Comparison of ENCODE assay signal across 1 cellular context in the genomic region with DNA sequence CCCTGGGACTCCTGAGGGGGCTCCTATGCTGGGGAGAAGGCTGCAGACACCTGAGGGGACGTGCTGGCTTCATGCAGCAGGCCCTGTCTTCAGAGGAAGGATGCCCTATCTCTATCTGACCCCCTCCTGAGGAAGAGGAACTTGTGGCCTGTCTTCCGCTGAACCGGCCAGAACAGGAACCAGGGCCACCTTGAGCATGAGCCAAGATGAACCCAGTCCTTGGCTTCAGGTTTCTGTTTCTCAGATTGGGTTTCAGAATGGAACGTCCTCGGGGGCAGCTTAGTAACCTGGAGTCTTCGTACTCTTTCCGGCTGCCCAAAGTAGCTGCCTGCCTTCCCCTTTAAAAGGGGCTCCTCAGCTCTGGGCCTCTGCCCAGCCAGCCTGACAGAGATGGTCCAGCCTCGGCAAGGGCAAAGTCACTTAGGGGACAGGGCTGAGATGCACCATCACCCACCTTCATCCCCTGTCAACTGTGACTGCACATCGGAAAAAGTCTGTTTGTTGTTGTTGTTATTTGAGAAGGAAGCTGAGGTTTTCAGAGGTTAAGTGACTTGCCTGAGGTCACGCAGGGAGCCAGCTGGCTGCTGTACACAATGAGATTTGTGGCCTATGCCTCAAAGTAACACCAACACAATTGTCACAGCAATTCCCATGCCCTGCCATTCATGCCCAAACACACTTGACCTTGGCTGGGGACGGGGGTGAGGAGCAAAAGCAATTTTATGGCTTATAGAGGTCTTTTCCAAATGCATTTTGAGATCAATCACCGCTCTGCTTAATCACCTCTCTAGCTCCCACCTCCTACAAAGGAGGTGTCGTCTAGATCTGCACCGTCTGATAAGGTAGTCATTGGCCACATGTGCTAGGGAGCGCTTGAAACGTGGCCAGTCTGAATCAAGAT.
A peak's percentile ranks its signal among the peaks of the same experiment; 100 is the strongest.
TF ChIP-seq lines count a peak whose summit lies in the region.

No MANE protein-coding gene starts in this region.

TF ChIP-seq in HepG2, 621 proteins besides CTCF, POLR2A, EP300 and RAD21:
- TF ChIP-seq ZNF616 (CRISPR knock-in tag; IDR thresholded peaks at IDR 0.05; ENCODE audit: low read depth) (no peak), TGIF2 (CRISPR knock-in tag; IDR thresholded peaks at IDR 0.05) (no peak), TEAD2 (CRISPR knock-in tag; IDR thresholded peaks at IDR 0.05) (no peak), RARA (CRISPR knock-in tag; IDR thresholded peaks at IDR 0.05) (peak; percentile 45), FOXA3 (CRISPR knock-in tag; IDR thresholded peaks at IDR 0.05) (0 out of 2 replicates have a peak, but pooled peaks have one; percentile 21), ZNF501 (CRISPR knock-in tag; IDR thresholded peaks at IDR 0.05) (no peak), GPN1 (CRISPR knock-in tag; IDR thresholded peaks at IDR 0.05; ENCODE audit: borderline replicate concordance) (no peak), NCOA5 (CRISPR knock-in tag; IDR thresholded peaks at IDR 0.05) (no peak), POLR2AphosphoS2 (IDR thresholded peaks at IDR 0.05; ENCODE audit: low read depth, low read length) (no peak), CAMTA2 (CRISPR knock-in tag; IDR thresholded peaks at IDR 0.05; ENCODE audit: borderline replicate concordance) (no peak), ZNF605 (CRISPR knock-in tag; IDR thresholded peaks at IDR 0.05) (no peak), ZNF746 (CRISPR knock-in tag; IDR thresholded peaks at IDR 0.05) (no peak), RBFOX2 (IDR thresholded peaks at IDR 0.05; ENCODE audit: low read depth, low read length) (no peak), RFX3 (CRISPR knock-in tag; IDR thresholded peaks at IDR 0.05) (no peak), STAT5B (CRISPR knock-in tag; IDR thresholded peaks at IDR 0.05) (no peak), CHCHD3 (CRISPR knock-in tag; IDR thresholded peaks at IDR 0.05) (no peak), GLI4 (CRISPR knock-in tag; IDR thresholded peaks at IDR 0.05; ENCODE audit: borderline replicate concordance) (no peak), PHF21A (CRISPR knock-in tag; IDR thresholded peaks at IDR 0.05) (no peak), NAIF1 (CRISPR knock-in tag; IDR thresholded peaks at IDR 0.05; ENCODE audit: borderline replicate concordance) (no peak), FOXP1 (IDR thresholded peaks at IDR 0.05) (no peak), FOXP1 (CRISPR knock-in tag; IDR thresholded peaks at IDR 0.05) (0 out of 2 replicates have a peak, but pooled peaks have one; percentile 7), ZNF562 (CRISPR knock-in tag; IDR thresholded peaks at IDR 0.05; ENCODE audit: borderline replicate concordance) (no peak), ZNF543 (CRISPR knock-in tag; IDR thresholded peaks at IDR 0.05) (no peak), HDAC6 (IDR thresholded peaks at IDR 0.05; ENCODE audit: low read depth, low read length) (no peak), SRF (IDR thresholded peaks at IDR 0.05; ENCODE audit: low read depth, low read length) (no peak)
- TF ChIP-seq, protein P1, sequence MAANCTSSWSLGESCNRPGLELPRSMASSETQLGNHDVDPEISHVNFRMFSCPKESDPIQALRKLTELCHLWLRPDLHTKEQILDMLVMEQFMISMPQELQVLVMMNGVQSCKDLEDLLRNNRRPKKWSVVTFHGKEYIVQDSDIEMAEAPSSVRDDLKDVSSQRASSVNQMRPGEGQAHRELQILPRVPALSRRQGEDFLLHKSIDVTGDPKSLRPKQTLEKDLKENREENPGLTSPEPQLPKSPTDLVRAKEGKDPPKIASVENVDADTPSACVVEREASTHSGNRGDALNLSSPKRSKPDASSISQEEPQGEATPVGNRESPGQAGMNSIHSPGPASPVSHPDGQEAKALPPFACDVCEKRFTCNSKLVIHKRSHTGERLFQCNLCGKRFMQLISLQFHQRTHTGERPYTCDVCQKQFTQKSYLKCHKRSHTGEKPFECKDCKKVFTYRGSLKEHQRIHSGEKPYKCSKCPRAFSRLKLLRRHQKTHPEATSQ (CRISPR knock-in tag; IDR thresholded peaks at IDR 0.05; ENCODE audit: borderline replicate concordance), result no peak
- TF ChIP-seq, protein P2, sequence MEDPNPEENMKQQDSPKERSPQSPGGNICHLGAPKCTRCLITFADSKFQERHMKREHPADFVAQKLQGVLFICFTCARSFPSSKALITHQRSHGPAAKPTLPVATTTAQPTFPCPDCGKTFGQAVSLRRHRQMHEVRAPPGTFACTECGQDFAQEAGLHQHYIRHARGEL (CRISPR knock-in tag; IDR thresholded peaks at IDR 0.05), result no peak
- TF ChIP-seq, protein P3, sequence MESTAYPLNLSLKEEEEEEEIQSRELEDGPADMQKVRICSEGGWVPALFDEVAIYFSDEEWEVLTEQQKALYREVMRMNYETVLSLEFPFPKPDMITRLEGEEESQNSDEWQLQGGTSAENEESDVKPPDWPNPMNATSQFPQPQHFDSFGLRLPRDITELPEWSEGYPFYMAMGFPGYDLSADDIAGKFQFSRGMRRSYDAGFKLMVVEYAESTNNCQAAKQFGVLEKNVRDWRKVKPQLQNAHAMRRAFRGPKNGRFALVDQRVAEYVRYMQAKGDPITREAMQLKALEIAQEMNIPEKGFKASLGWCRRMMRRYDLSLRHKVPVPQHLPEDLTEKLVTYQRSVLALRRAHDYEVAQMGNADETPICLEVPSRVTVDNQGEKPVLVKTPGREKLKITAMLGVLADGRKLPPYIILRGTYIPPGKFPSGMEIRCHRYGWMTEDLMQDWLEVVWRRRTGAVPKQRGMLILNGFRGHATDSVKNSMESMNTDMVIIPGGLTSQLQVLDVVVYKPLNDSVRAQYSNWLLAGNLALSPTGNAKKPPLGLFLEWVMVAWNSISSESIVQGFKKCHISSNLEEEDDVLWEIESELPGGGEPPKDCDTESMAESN (CRISPR knock-in tag; conservative IDR thresholded peaks at IDR 0.05), result no peak
- TF ChIP-seq, protein P4, sequence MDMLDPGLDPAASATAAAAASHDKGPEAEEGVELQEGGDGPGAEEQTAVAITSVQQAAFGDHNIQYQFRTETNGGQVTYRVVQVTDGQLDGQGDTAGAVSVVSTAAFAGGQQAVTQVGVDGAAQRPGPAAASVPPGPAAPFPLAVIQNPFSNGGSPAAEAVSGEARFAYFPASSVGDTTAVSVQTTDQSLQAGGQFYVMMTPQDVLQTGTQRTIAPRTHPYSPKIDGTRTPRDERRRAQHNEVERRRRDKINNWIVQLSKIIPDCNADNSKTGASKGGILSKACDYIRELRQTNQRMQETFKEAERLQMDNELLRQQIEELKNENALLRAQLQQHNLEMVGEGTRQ (IDR thresholded peaks at IDR 0.05; ENCODE audit: low read depth, low read length), result no peak
- TF ChIP-seq, protein P4 (CRISPR knock-in tag; IDR thresholded peaks at IDR 0.05; ENCODE audit: borderline replicate concordance), result no peak
- TF ChIP-seq, protein P5, sequence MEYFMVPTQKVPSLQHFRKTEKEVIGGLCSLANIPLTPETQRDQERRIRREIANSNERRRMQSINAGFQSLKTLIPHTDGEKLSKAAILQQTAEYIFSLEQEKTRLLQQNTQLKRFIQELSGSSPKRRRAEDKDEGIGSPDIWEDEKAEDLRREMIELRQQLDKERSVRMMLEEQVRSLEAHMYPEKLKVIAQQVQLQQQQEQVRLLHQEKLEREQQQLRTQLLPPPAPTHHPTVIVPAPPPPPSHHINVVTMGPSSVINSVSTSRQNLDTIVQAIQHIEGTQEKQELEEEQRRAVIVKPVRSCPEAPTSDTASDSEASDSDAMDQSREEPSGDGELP (IDR thresholded peaks at IDR 0.05; ENCODE audit: borderline replicate concordance, low read depth), result peak; percentile 44; the same call in 1 of the 2 replicates
- TF ChIP-seq, protein P6, sequence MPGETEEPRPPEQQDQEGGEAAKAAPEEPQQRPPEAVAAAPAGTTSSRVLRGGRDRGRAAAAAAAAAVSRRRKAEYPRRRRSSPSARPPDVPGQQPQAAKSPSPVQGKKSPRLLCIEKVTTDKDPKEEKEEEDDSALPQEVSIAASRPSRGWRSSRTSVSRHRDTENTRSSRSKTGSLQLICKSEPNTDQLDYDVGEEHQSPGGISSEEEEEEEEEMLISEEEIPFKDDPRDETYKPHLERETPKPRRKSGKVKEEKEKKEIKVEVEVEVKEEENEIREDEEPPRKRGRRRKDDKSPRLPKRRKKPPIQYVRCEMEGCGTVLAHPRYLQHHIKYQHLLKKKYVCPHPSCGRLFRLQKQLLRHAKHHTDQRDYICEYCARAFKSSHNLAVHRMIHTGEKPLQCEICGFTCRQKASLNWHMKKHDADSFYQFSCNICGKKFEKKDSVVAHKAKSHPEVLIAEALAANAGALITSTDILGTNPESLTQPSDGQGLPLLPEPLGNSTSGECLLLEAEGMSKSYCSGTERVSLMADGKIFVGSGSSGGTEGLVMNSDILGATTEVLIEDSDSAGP (CRISPR knock-in tag; IDR thresholded peaks at IDR 0.05; ENCODE audit: borderline replicate concordance), result peak; percentile 19; the same call in 1 of the 2 replicates
- TF ChIP-seq, protein P7, sequence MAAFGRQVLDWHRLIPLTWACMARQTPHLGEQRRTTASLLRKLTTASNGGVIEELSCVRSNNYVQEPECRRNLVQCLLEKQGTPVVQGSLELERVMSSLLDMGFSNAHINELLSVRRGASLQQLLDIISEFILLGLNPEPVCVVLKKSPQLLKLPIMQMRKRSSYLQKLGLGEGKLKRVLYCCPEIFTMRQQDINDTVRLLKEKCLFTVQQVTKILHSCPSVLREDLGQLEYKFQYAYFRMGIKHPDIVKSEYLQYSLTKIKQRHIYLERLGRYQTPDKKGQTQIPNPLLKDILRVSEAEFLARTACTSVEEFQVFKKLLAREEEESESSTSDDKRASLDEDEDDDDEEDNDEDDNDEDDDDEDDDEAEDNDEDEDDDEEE (CRISPR knock-in tag; IDR thresholded peaks at IDR 0.05), result no peak
- TF ChIP-seq, protein P8, sequence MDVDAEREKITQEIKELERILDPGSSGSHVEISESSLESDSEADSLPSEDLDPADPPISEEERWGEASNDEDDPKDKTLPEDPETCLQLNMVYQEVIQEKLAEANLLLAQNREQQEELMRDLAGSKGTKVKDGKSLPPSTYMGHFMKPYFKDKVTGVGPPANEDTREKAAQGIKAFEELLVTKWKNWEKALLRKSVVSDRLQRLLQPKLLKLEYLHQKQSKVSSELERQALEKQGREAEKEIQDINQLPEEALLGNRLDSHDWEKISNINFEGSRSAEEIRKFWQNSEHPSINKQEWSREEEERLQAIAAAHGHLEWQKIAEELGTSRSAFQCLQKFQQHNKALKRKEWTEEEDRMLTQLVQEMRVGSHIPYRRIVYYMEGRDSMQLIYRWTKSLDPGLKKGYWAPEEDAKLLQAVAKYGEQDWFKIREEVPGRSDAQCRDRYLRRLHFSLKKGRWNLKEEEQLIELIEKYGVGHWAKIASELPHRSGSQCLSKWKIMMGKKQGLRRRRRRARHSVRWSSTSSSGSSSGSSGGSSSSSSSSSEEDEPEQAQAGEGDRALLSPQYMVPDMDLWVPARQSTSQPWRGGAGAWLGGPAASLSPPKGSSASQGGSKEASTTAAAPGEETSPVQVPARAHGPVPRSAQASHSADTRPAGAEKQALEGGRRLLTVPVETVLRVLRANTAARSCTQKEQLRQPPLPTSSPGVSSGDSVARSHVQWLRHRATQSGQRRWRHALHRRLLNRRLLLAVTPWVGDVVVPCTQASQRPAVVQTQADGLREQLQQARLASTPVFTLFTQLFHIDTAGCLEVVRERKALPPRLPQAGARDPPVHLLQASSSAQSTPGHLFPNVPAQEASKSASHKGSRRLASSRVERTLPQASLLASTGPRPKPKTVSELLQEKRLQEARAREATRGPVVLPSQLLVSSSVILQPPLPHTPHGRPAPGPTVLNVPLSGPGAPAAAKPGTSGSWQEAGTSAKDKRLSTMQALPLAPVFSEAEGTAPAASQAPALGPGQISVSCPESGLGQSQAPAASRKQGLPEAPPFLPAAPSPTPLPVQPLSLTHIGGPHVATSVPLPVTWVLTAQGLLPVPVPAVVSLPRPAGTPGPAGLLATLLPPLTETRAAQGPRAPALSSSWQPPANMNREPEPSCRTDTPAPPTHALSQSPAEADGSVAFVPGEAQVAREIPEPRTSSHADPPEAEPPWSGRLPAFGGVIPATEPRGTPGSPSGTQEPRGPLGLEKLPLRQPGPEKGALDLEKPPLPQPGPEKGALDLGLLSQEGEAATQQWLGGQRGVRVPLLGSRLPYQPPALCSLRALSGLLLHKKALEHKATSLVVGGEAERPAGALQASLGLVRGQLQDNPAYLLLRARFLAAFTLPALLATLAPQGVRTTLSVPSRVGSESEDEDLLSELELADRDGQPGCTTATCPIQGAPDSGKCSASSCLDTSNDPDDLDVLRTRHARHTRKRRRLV (CRISPR knock-in tag; IDR thresholded peaks at IDR 0.05), result no peak
- TF ChIP-seq, protein P9, sequence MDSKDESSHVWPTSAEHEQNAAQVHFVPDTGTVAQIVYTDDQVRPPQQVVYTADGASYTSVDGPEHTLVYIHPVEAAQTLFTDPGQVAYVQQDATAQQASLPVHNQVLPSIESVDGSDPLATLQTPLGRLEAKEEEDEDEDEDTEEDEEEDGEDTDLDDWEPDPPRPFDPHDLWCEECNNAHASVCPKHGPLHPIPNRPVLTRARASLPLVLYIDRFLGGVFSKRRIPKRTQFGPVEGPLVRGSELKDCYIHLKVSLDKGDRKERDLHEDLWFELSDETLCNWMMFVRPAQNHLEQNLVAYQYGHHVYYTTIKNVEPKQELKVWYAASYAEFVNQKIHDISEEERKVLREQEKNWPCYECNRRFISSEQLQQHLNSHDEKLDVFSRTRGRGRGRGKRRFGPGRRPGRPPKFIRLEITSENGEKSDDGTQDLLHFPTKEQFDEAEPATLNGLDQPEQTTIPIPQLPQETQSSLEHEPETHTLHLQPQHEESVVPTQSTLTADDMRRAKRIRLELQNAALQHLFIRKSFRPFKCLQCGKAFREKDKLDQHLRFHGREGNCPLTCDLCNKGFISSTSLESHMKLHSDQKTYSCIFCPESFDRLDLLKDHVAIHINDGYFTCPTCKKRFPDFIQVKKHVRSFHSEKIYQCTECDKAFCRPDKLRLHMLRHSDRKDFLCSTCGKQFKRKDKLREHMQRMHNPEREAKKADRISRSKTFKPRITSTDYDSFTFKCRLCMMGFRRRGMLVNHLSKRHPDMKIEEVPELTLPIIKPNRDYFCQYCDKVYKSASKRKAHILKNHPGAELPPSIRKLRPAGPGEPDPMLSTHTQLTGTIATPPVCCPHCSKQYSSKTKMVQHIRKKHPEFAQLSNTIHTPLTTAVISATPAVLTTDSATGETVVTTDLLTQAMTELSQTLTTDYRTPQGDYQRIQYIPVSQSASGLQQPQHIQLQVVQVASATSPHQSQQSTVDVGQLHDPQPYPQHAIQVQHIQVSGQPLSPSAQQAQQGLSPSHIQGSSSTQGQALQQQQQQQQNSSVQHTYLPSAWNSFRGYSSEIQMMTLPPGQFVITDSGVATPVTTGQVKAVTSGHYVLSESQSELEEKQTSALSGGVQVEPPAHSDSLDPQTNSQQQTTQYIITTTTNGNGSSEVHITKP (CRISPR knock-in tag; IDR thresholded peaks at IDR 0.05; ENCODE audit: low read depth), result no peak
